1 cellular context compared by ENCODE assay signal in the genomic region with DNA sequence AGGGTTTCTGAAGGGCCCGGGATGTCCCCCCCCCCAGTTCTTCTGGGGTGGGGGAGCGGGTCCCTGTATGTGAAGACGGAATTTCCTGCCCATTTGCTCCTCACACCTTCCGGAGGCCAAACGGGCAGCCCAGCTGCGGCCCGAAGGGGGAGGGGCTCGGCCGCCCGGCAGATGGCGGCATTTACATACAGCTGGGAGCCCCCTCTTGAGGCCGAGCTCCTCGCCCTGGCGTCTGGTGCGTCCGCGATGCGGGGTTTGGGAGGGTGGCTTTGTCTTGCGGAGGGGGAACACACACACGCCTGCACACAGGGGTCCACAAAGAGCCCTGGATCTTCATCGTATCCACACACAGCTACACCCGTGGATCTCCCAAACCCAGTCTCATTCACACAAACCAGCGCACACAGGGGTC.
TF ChIP-seq lines count a peak whose summit lies in the region.

No MANE protein-coding gene starts in this region.

TF ChIP-seq in HepG2, 621 proteins besides CTCF, POLR2A, EP300 and RAD21 (continued from another document and continues in another):
- TF ChIP-seq IRF9 (CRISPR knock-in tag; IDR thresholded peaks at IDR 0.05; ENCODE audit: borderline replicate concordance), result no peak
- TF ChIP-seq ZNF235 (CRISPR knock-in tag; IDR thresholded peaks at IDR 0.05; ENCODE audit: borderline replicate concordance), result no peak; the same call in 1 of the 2 replicates
- TF ChIP-seq ETV6 (CRISPR knock-in tag; conservative IDR thresholded peaks at IDR 0.05), result no peak
- TF ChIP-seq, protein P1, sequence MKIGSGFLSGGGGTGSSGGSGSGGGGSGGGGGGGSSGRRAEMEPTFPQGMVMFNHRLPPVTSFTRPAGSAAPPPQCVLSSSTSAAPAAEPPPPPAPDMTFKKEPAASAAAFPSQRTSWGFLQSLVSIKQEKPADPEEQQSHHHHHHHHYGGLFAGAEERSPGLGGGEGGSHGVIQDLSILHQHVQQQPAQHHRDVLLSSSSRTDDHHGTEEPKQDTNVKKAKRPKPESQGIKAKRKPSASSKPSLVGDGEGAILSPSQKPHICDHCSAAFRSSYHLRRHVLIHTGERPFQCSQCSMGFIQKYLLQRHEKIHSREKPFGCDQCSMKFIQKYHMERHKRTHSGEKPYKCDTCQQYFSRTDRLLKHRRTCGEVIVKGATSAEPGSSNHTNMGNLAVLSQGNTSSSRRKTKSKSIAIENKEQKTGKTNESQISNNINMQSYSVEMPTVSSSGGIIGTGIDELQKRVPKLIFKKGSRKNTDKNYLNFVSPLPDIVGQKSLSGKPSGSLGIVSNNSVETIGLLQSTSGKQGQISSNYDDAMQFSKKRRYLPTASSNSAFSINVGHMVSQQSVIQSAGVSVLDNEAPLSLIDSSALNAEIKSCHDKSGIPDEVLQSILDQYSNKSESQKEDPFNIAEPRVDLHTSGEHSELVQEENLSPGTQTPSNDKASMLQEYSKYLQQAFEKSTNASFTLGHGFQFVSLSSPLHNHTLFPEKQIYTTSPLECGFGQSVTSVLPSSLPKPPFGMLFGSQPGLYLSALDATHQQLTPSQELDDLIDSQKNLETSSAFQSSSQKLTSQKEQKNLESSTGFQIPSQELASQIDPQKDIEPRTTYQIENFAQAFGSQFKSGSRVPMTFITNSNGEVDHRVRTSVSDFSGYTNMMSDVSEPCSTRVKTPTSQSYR (CRISPR knock-in tag; IDR thresholded peaks at IDR 0.05; ENCODE audit: borderline replicate concordance), result peak; percentile 74; the same call in 1 of the 2 replicates
- no peak for TF ChIP-seq DMAP1 (CRISPR knock-in tag; IDR thresholded peaks at IDR 0.05)
- no peak for TF ChIP-seq ZNF121 (CRISPR knock-in tag; IDR thresholded peaks at IDR 0.05)
- no peak for TF ChIP-seq ZFP36 (IDR thresholded peaks at IDR 0.05; ENCODE audit: borderline replicate concordance, low read depth, low read length, partially characterized antibody)
- TF ChIP-seq ZNF17 (CRISPR knock-in tag; IDR thresholded peaks at IDR 0.05), result no peak
- TF ChIP-seq KLF16 (CRISPR knock-in tag; IDR thresholded peaks at IDR 0.05), result 0 out of 4 replicates have a peak, but pooled peaks of 1 of the 2 experiments have one; percentile 42
- TF ChIP-seq SALL1 (CRISPR knock-in tag; IDR thresholded peaks at IDR 0.05), result peak; percentile 40; the same call in 1 of the 2 replicates
- 0 out of 2 replicates have a peak, but pooled peaks have one; percentile 44 for TF ChIP-seq ZNF441 (CRISPR knock-in tag; IDR thresholded peaks at IDR 0.05; ENCODE audit: borderline replicate concordance)
- no peak for TF ChIP-seq REL (CRISPR knock-in tag; conservative IDR thresholded peaks at IDR 0.05)
- TF ChIP-seq MEIS2 (CRISPR knock-in tag; IDR thresholded peaks at IDR 0.05), result 0 out of 2 replicates have a peak, but pooled peaks have one; percentile 16
- TF ChIP-seq ZNF574 (CRISPR knock-in tag; IDR thresholded peaks at IDR 0.05), result no peak
- TF ChIP-seq ZNF337 (CRISPR knock-in tag; IDR thresholded peaks at IDR 0.05; ENCODE audit: borderline replicate concordance, low read depth), result no peak
- TF ChIP-seq XBP1 (CRISPR knock-in tag; IDR thresholded peaks at IDR 0.05), result no peak
- TF ChIP-seq ATRX (CRISPR knock-in tag; IDR thresholded peaks at IDR 0.05; ENCODE audit: borderline replicate concordance), result no peak
- no peak for TF ChIP-seq ZNF580 (CRISPR knock-in tag; IDR thresholded peaks at IDR 0.05; ENCODE audit: borderline replicate concordance, low read depth)
- TF ChIP-seq, protein P2, sequence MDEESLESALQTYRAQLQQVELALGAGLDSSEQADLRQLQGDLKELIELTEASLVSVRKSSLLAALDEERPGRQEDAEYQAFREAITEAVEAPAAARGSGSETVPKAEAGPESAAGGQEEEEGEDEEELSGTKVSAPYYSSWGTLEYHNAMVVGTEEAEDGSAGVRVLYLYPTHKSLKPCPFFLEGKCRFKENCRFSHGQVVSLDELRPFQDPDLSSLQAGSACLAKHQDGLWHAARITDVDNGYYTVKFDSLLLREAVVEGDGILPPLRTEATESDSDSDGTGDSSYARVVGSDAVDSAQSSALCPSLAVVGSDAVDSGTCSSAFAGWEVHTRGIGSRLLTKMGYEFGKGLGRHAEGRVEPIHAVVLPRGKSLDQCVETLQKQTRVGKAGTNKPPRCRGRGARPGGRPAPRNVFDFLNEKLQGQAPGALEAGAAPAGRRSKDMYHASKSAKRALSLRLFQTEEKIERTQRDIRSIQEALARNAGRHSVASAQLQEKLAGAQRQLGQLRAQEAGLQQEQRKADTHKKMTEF (CRISPR knock-in tag; IDR thresholded peaks at IDR 0.05), result peak; percentile 41; the same call in 1 of the 2 replicates
- no peak for TF ChIP-seq PPARG (CRISPR knock-in tag; conservative IDR thresholded peaks at IDR 0.05)
- TF ChIP-seq ZNF598 (CRISPR knock-in tag; IDR thresholded peaks at IDR 0.05; ENCODE audit: borderline replicate concordance), result peak; percentile 60; the same call in 1 of the 2 replicates
- TF ChIP-seq PCBP2 (optimal IDR thresholded peaks at IDR 0.05; ENCODE audit: low read depth, low read length, poor library complexity, severe bottlenecking), result no peak
- TF ChIP-seq ZNF616 (CRISPR knock-in tag; IDR thresholded peaks at IDR 0.05; ENCODE audit: low read depth), result no peak
- no peak for TF ChIP-seq MIXL1 (CRISPR knock-in tag; IDR thresholded peaks at IDR 0.05)
- no peak for TF ChIP-seq KDM4B (CRISPR knock-in tag; IDR thresholded peaks at IDR 0.05)
- no peak for TF ChIP-seq ZNF3 (CRISPR knock-in tag; IDR thresholded peaks at IDR 0.05)
- TF ChIP-seq YEATS4 (CRISPR knock-in tag; IDR thresholded peaks at IDR 0.05; ENCODE audit: borderline replicate concordance), result no peak
- TF ChIP-seq AGO2 (optimal IDR thresholded peaks at IDR 0.05; ENCODE audit: low read depth, low read length), result no peak
- TF ChIP-seq ZMYM4 (CRISPR knock-in tag; IDR thresholded peaks at IDR 0.05), result no peak
- no peak for TF ChIP-seq ATF1 (CRISPR knock-in tag; IDR thresholded peaks at IDR 0.05)
- no peak for TF ChIP-seq ZBTB34 (CRISPR knock-in tag; IDR thresholded peaks at IDR 0.05)
- TF ChIP-seq ZNF761 (CRISPR knock-in tag; conservative IDR thresholded peaks at IDR 0.05), result no peak
- no peak for TF ChIP-seq TMF1 (CRISPR knock-in tag; IDR thresholded peaks at IDR 0.05; ENCODE audit: low read depth)
- TF ChIP-seq BRCA1 (CRISPR knock-in tag; IDR thresholded peaks at IDR 0.05), result no peak
- no peak for TF ChIP-seq ZZZ3 (CRISPR knock-in tag; IDR thresholded peaks at IDR 0.05; ENCODE audit: borderline replicate concordance)
- no peak for TF ChIP-seq NR2F1 (CRISPR knock-in tag; IDR thresholded peaks at IDR 0.05)
- 0 out of 2 replicates have a peak, but pooled peaks have one; percentile 16 for TF ChIP-seq IRF2 (CRISPR knock-in tag; IDR thresholded peaks at IDR 0.05)
- no peak for TF ChIP-seq NONO (IDR thresholded peaks at IDR 0.05)
- 0 out of 2 replicates have a peak, but pooled peaks have one; percentile 44 for TF ChIP-seq NONO (CRISPR knock-in tag; conservative IDR thresholded peaks at IDR 0.05)
- TF ChIP-seq KDM3A (CRISPR knock-in tag; IDR thresholded peaks at IDR 0.05; ENCODE audit: low read depth), result 0 out of 2 replicates have a peak, but pooled peaks have one; percentile 48
- no peak for TF ChIP-seq SNRNP70 (IDR thresholded peaks at IDR 0.05; ENCODE audit: low read depth, low read length)
- no peak for TF ChIP-seq PHF21A (CRISPR knock-in tag; IDR thresholded peaks at IDR 0.05)
- TF ChIP-seq, protein P3, sequence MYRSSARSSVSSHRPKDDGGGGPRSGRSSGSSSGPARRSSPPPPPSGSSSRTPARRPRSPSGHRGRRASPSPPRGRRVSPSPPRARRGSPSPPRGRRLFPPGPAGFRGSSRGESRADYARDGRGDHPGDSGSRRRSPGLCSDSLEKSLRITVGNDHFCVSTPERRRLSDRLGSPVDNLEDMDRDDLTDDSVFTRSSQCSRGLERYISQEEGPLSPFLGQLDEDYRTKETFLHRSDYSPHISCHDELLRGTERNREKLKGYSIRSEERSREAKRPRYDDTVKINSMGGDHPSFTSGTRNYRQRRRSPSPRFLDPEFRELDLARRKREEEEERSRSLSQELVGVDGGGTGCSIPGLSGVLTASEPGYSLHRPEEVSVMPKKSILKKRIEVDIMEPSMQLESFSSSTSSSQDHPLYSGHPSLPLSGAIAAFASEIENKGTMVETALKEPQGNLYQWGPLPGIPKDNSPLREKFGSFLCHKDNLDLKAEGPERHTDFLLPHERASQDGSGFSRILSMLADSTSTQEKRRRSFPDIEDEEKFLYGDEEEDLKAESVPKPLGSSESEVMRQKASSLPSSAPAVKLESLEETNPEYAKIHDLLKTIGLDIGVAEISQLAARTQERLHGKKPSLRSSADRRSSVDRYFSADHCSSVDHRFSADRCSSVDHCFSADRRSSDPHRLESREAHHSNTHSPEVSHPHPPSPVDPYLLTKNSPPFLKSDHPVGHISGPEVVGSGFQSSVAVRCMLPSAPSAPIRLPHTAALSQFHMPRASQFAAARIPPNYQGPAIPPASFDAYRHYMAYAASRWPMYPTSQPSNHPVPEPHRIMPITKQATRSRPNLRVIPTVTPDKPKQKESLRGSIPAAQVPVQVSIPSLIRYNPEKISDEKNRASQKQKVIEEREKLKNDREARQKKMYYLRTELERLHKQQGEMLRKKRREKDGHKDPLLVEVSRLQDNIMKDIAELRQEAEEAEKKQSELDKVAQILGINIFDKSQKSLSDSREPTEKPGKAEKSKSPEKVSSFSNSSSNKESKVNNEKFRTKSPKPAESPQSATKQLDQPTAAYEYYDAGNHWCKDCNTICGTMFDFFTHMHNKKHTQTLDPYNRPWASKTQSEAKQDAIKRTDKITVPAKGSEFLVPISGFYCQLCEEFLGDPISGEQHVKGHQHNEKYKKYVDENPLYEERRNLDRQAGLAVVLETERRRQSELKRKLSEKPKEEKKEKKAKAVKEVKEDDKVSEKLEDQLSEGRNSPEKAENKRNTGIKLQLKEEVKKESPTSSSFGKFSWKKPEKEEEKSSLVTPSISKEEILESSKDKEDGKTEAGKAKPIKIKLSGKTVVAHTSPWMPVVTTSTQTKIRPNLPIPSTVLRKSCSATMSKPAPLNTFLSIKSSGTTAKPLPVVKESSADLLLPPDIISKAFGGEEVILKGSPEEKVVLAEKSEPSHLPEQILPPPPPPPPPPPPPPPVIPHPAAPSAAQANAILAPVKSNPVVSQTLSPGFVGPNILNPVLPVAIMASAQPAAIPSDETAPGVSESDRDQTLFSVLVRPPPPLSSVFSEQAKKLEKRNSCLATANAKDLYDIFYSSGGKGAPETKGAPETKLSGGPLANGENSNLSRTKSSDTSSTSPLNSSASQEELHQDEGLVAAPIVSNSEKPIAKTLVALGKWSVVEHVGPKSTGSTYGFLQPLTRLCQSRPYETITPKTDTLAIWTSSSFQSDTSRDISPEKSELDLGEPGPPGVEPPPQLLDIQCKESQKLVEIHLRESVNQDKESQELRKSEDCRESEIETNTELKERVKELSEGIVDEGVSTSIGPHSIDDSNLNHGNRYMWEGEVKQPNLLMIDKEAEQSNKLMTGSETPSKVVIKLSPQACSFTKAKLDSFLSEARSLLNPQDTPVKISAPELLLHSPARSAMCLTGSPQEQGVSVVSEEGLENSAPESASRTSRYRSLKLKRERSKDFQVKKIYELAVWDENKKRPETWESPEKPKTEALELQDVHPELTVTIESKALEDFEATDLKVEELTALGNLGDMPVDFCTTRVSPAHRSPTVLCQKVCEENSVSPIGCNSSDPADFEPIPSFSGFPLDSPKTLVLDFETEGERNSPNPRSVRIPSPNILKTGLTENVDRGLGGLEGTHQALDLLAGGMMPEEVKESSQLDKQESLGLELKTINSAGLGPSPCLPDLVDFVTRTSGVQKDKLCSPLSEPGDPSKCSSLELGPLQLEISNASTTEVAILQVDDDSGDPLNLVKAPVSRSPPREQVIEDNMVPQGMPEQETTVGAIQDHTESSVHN (CRISPR knock-in tag; IDR thresholded peaks at IDR 0.05), result no peak
- TF ChIP-seq TBX2 (CRISPR knock-in tag; IDR thresholded peaks at IDR 0.05; ENCODE audit: borderline replicate concordance), result 0 out of 2 replicates have a peak, but pooled peaks have one; percentile 20
- TF ChIP-seq MTA3 (CRISPR knock-in tag; IDR thresholded peaks at IDR 0.05), result no peak
